Comparison of ENCODE assay signal across 9 cellular contexts in the genomic region with DNA sequence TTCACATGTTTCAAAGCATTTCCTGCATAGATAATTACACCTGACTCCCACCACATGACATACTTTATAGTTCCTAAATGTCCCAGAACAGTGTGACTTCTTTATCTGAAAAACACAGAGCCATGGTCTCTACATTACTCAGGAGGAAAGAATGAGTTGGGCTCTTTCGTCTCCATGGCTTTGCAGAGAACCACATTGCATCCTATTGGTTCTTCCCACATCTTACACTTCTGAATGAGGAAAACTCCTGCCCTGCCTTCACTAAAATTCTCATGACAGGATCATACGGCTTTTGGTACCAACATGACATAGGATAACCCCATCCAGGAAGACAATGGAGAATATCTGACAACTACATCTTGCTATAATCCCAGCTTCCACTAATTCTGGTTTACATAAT.
DNase-seq lines count a peak whose midpoint lies in the region; ATAC-seq lines count a peak whose summit lies in the region.
"Had no signal": no experiment of that assay in that cellular context is flagged by ENCODE, and none has a peak within 500 bp of the region (broad histone marks: within the 10 kb centered on the region; RNA-seq: fewer than 3 reads in every experiment).

No MANE protein-coding gene starts in this region.

- H3K4me2 ChIP-seq in mesendoderm (ENCODE audit: low read length) = no peak overlapping the region

- peaks cover 11% of the 10 kb centered on the region for H3K79me1 ChIP-seq in mesendoderm (ENCODE audit: low read length)

- peaks cover 100% of the 10 kb centered on the region for H3K36me3 Mint-ChIP-seq in activated T-helper 17 cell treated with anti-CD3 and anti-CD28 coated beads, Interleukin-2, amount 50 U/mL, for 72 hours (ENCODE audit: low read depth)
- H3K36me3 Mint-ChIP-seq in stimulated activated naive B cell treated with anti-CD40 and anti-IgM and Interleukin-4, amounts not matched to agents 10 μg/mL and 1 μg/mL and 100 μg/mL, for 72 hours = peaks cover 41 to 43% of the 10 kb centered on the region in 2 donors

- no peak overlapping the region for H4K5ac ChIP-seq in mesendoderm (ENCODE audit: low read length)

- no peak overlapping the region for H3K23ac ChIP-seq in mesendoderm (ENCODE audit: low read length)

- H3K27me3 ChIP-seq in mesendoderm (ENCODE audit: insufficient read depth, low read length, poor library complexity) = no peaks in the 10 kb centered on the region

- H2BK5ac ChIP-seq in mesendoderm (ENCODE audit: low read length) = no peak overlapping the region

- no peak overlapping the region for H2BK120ac ChIP-seq in mesendoderm (ENCODE audit: low read depth, low read length)

- H3K4me1 Mint-ChIP-seq in activated T-helper 17 cell treated with anti-CD3 and anti-CD28 coated beads, Interleukin-2, amount 50 U/mL, for 72 hours = peaks cover 88% of the 10 kb centered on the region
- peaks cover 76 to 94% of the 10 kb centered on the region in 2 donors for H3K4me1 Mint-ChIP-seq in stimulated activated naive B cell treated with anti-CD40 and anti-IgM and Interleukin-4, amounts not matched to agents 10 μg/mL and 1 μg/mL and 100 μg/mL, for 72 hours

- H3K79me2 ChIP-seq in mesendoderm (ENCODE audit: control insufficient read depth, insufficient read depth, low read length) = peaks cover 2% of the 10 kb centered on the region

- WGBS in mesendoderm (ENCODE audit: extremely low coverage, insufficient coverage, low lambda C conversion rate) = no CpG with 5 or more reads among the region's 2 CpGs

- peak; percentile 19 for ATAC-seq in activated T-helper 17 cell treated with anti-CD3 and anti-CD28 coated beads, Interleukin-2, amount 50 U/mL, for 72 hours (replicated peaks)
- ATAC-seq in left lobe of liver = no peak
- ATAC-seq in stimulated activated naive B cell treated with anti-CD40 and anti-IgM and Interleukin-4, amounts not matched to agents 10 μg/mL and 1 μg/mL and 100 μg/mL, for 72 hours (replicated peaks) = no peak
- ATAC-seq in HG03139 (IDR thresholded peaks at IDR 0.05; ENCODE audit: unreplicated experiment) = no peak

- H3K56ac ChIP-seq in mesendoderm (ENCODE audit: low read length) = no peak overlapping the region

- H3K27me3 Mint-ChIP-seq in activated T-helper 17 cell treated with anti-CD3 and anti-CD28 coated beads, Interleukin-2, amount 50 U/mL, for 72 hours = no peaks in the 10 kb centered on the region
- H3K27me3 Mint-ChIP-seq in stimulated activated naive B cell treated with anti-CD40 and anti-IgM and Interleukin-4, amounts not matched to agents 10 μg/mL and 1 μg/mL and 100 μg/mL, for 72 hours = no peaks in the 10 kb centered on the region

- H3K4me3 Mint-ChIP-seq in activated T-helper 17 cell treated with anti-CD3 and anti-CD28 coated beads, Interleukin-2, amount 50 U/mL, for 72 hours = peak overlapping the region; percentile 99
- H3K4me3 Mint-ChIP-seq in stimulated activated naive B cell treated with anti-CD40 and anti-IgM and Interleukin-4, amounts not matched to agents 10 μg/mL and 1 μg/mL and 100 μg/mL, for 72 hours = no peak overlapping the region

- no peak overlapping the region for H4K8ac ChIP-seq in mesendoderm (ENCODE audit: low read depth, low read length)

- H3K27ac ChIP-seq in mesendoderm (ENCODE audit: low read depth, low read length) = no peak overlapping the region

- H3K4me1 ChIP-seq in mesendoderm (ENCODE audit: control insufficient read depth, low read depth, low read length) = peaks cover 18% of the 10 kb centered on the region

- H3K18ac ChIP-seq in mesendoderm (ENCODE audit: low read length) = no peak overlapping the region

- no peak overlapping the region for H2AK5ac ChIP-seq in mesendoderm (ENCODE audit: low read length)

- DNase-seq in AG08395 (ENCODE audit: low spot score) (peak; percentile 37), HCEC 1CT (peak; percentile 45), mesendoderm (peak; percentile 80), left lobe of liver (ENCODE audit: low spot score) (no peak), HuH-7 (ENCODE audit: low spot score) (no peak)
- no peak for DNase-seq in stimulated activated naive B cell treated with anti-CD40 and anti-IgM and Interleukin-4, amounts not matched to agents 10 μg/mL and 1 μg/mL and 100 μg/mL, for 72 hours
- DNase-seq: NCI-H187 treated with DMSO at 0.1 percent for 48 hours had no signal

- no peak overlapping the region for H3K4ac ChIP-seq in mesendoderm (ENCODE audit: low read depth, low read length)

- no peaks in the 10 kb centered on the region for H3K9me3 Mint-ChIP-seq in activated T-helper 17 cell treated with anti-CD3 and anti-CD28 coated beads, Interleukin-2, amount 50 U/mL, for 72 hours
- H3K9me3 Mint-ChIP-seq in stimulated activated naive B cell treated with anti-CD40 and anti-IgM and Interleukin-4, amounts not matched to agents 10 μg/mL and 1 μg/mL and 100 μg/mL, for 72 hours = peaks cover 0 to 4% of the 10 kb centered on the region in 2 donors

- H3K36me3 ChIP-seq in mesendoderm (ENCODE audit: control insufficient read depth, insufficient read depth, low read length) = no peaks in the 10 kb centered on the region

- no peak overlapping the region for H3K9ac ChIP-seq in mesendoderm (ENCODE audit: low read length)

- no peak overlapping the region for H3K4me3 ChIP-seq in mesendoderm (ENCODE audit: low read length)

- no peak overlapping the region for H2BK15ac ChIP-seq in mesendoderm (replicated peaks; ENCODE audit: low read depth)

- peak overlapping the region; percentile 100 for H3K27ac Mint-ChIP-seq in activated T-helper 17 cell treated with anti-CD3 and anti-CD28 coated beads, Interleukin-2, amount 50 U/mL, for 72 hours
- H3K27ac Mint-ChIP-seq in stimulated activated naive B cell treated with anti-CD40 and anti-IgM and Interleukin-4, amounts not matched to agents 10 μg/mL and 1 μg/mL and 100 μg/mL, for 72 hours = no peak overlapping the region

Comparison
In these comparisons a context has a peak if more than half of its experiments do, and no peak if none do; other contexts are left out.
1. DNase-seq: peak in AG08395 (single experiment), HCEC 1CT (single experiment) and mesendoderm (single experiment); none in left lobe of liver (single experiment), HuH-7 (single experiment) and stimulated activated naive B cell treated with anti-CD40 and anti-IgM and Interleukin-4, amounts not matched to agents 10 μg/mL and 1 μg/mL and 100 μg/mL, for 72 hours (single experiment).